Comparison of ENCODE assay signal across 14 cellular contexts in the genomic region with DNA sequence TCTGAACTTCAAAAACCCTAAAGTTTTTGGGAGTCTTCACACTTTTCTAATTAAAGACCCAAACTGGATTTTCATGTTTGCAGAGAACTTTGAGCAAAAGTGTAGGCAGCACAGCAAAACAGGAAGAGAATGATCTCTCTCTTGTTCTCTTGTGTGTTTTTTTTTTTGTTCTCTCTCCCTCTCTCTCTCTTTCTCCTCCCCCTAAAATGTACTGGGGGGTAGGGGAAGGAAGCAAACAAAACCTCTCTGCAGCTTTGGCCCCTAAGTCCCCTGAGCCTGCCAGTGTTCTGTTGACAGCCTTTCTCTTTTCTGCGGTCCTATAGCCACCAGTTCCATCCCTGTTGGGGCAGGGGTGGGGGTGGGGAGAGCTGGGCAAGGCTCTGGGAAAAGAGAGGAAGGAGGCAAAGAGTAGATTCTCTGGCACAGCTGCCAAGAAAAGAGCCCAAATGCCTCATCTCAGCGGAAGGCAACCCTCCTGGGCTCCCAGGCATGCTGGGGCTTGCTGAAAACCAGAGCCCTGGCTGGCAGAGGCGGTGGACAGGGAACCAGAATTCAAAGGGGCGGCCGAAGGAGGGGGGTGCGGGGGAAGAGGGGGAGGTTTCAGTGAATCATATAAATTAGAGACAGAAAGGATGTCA.
DNase-seq lines count a peak whose midpoint lies in the region; ATAC-seq and TF ChIP-seq lines count a peak whose summit lies in the region.
"Had no signal": no experiment of that assay in that cellular context is flagged by ENCODE, and none has a peak within 500 bp of the region (broad histone marks: within the 10 kb centered on the region; RNA-seq: fewer than 3 reads in every experiment).

No MANE protein-coding gene starts in this region.

- DNase-seq in C1 segment of cervical spinal cord (lab: John Stamatoyannopoulos, UW) (peak in 9 of 14 donors; percentile 8 to 64 (median 38)), NCI-H2171 (lab: John Stamatoyannopoulos, UW) (peak; percentile 63), mesendoderm (no peak), DMS114 treated with DMSO at 0.1 percent for 48 hours (lab: John Stamatoyannopoulos, UW; ENCODE audit: unreplicated experiment) (no peak), thyroid gland (no peak)
- DNase-seq in effector memory CD8-positive, alpha-beta T cell = no peak
- DNase-seq: effector CD4-positive, alpha-beta T cell; NCI-H146; PC-3; T-helper 9 cell had no signal

- no peak overlapping the region for H3K23ac ChIP-seq in mesendoderm (ENCODE audit: low read length)

- no peak overlapping the region for H4K8ac ChIP-seq in mesendoderm (ENCODE audit: low read depth, low read length)

- no peak overlapping the region for H2BK15ac ChIP-seq in mesendoderm (replicated peaks; ENCODE audit: low read depth)

- TF ChIP-seq CTCF in brain (conservative IDR thresholded peaks at IDR 0.05) (no peak), thyroid gland (IDR thresholded peaks at IDR 0.05) (no peak)

- peaks cover 2% of the 10 kb centered on the region for H3K27me3 Mint-ChIP-seq in brain
- H3K27me3 Mint-ChIP-seq in effector memory CD8-positive, alpha-beta T cell = peaks cover 0 to 21% of the 10 kb centered on the region in 2 donors

- H3K4me1 Mint-ChIP-seq in brain = peaks cover 46% of the 10 kb centered on the region
- H3K4me1 Mint-ChIP-seq in effector memory CD8-positive, alpha-beta T cell (ENCODE audit: low read depth in 2 of 2) = no peaks in the 10 kb centered on the region

- no peak overlapping the region for H3K4me3 Mint-ChIP-seq in brain
- no peak overlapping the region for H3K4me3 Mint-ChIP-seq in effector memory CD8-positive, alpha-beta T cell

- H3K79me1 ChIP-seq in mesendoderm (ENCODE audit: low read length) = no peaks in the 10 kb centered on the region

- peaks cover 21 to 54% (median 27%) of the 10 kb centered on the region in 5 experiments for H3K9me3 Mint-ChIP-seq in brain
- peaks cover 2 to 14% of the 10 kb centered on the region in 2 donors for H3K9me3 Mint-ChIP-seq in effector memory CD8-positive, alpha-beta T cell

- H3K9ac ChIP-seq in mesendoderm (ENCODE audit: low read length) = no peak overlapping the region

- ATAC-seq in effector memory CD8-positive, alpha-beta T cell (replicated peaks) = no peak
- ATAC-seq in GM21825 (IDR thresholded peaks at IDR 0.05; ENCODE audit: unreplicated experiment) = no peak
- ATAC-seq: PC-3 had no signal

- H2BK5ac ChIP-seq in mesendoderm (ENCODE audit: low read length) = no peak overlapping the region

- WGBS in mesendoderm (ENCODE audit: extremely low coverage, insufficient coverage, low lambda C conversion rate) = no CpG with 5 or more reads among the region's 6 CpGs
- 57 to 64% methylated on average over 6 of the region's 6 CpGs for WGBS in thyroid gland, 2 donors

- peak overlapping the region; percentile 16 to 88 (median 78) for H3K27ac Mint-ChIP-seq in brain
- H3K27ac Mint-ChIP-seq in effector memory CD8-positive, alpha-beta T cell = no peak overlapping the region

- no peak overlapping the region for H3K4ac ChIP-seq in mesendoderm (ENCODE audit: low read depth, low read length)

- H3K27ac ChIP-seq in mesendoderm (ENCODE audit: low read depth, low read length) (no peak overlapping the region), thyroid gland (no peak overlapping the region)
- H3K27ac ChIP-seq: right atrium auricular region, thoracic aorta had no signal

- H3K36me3 ChIP-seq in mesendoderm (ENCODE audit: control insufficient read depth, insufficient read depth, low read length) = no peaks in the 10 kb centered on the region
- no peaks in the 10 kb centered on the region for H3K36me3 ChIP-seq in thyroid gland
- H3K36me3 ChIP-seq: right atrium auricular region, thoracic aorta had no signal

- H3K27me3 ChIP-seq in mesendoderm (ENCODE audit: insufficient read depth, low read length, poor library complexity) (no peaks in the 10 kb centered on the region), thyroid gland (no peaks in the 10 kb centered on the region)
- H3K27me3 ChIP-seq: right atrium auricular region had no signal

- intact Hi-C loops in thyroid gland (cut with DNase I) = no loop called here

- H2AK5ac ChIP-seq in mesendoderm (ENCODE audit: low read length) = no peak overlapping the region

- H3K9me3 ChIP-seq in thyroid gland = no peaks in the 10 kb centered on the region

- H3K79me2 ChIP-seq in mesendoderm (ENCODE audit: control insufficient read depth, insufficient read depth, low read length) = no peaks in the 10 kb centered on the region

- H3K4me3 ChIP-seq in mesendoderm (ENCODE audit: low read length) = no peak overlapping the region
- H3K4me3 ChIP-seq in thyroid gland (replicated peaks in 1 of 3) = no peak overlapping the region
- H3K4me3 ChIP-seq: right atrium auricular region, thoracic aorta had no signal

- H3K4me2 ChIP-seq in mesendoderm (ENCODE audit: low read length) = no peak overlapping the region

- no peak for TF ChIP-seq POLR2A in thyroid gland (IDR thresholded peaks at IDR 0.05)

- H3K4me1 ChIP-seq in mesendoderm (ENCODE audit: control insufficient read depth, low read depth, low read length) (no peaks in the 10 kb centered on the region), thyroid gland (peaks cover 4 to 11% of the 10 kb centered on the region in 2 donors)
- H3K4me1 ChIP-seq: right atrium auricular region had no signal

- peaks cover 63% of the 10 kb centered on the region for H3K36me3 Mint-ChIP-seq in brain
- H3K36me3 Mint-ChIP-seq in effector memory CD8-positive, alpha-beta T cell (ENCODE audit: insufficient read depth) = no peaks in the 10 kb centered on the region

- no peak overlapping the region for H2BK120ac ChIP-seq in mesendoderm (ENCODE audit: low read depth, low read length)

- peak overlapping the region; percentile 34 for H3K18ac ChIP-seq in mesendoderm (ENCODE audit: low read length)

- peak overlapping the region; percentile 62 for H3K56ac ChIP-seq in mesendoderm (ENCODE audit: low read length)

- H4K5ac ChIP-seq in mesendoderm (ENCODE audit: low read length) = no peak overlapping the region

Comparison
In these comparisons a context has a peak if more than half of its experiments do, and no peak if none do; other contexts are left out.
1. DNase-seq: peak in C1 segment of cervical spinal cord (9 of 14) and NCI-H2171 (single experiment); none in mesendoderm (single experiment), DMS114 treated with DMSO at 0.1 percent for 48 hours (single experiment), effector memory CD8-positive, alpha-beta T cell (0 of 3) and thyroid gland (0 of 2).
2. H3K27ac Mint-ChIP-seq: peak in brain (5 of 5); none in effector memory CD8-positive, alpha-beta T cell (0 of 2).